13 cellular contexts compared by ENCODE assay signal in the genomic region with DNA sequence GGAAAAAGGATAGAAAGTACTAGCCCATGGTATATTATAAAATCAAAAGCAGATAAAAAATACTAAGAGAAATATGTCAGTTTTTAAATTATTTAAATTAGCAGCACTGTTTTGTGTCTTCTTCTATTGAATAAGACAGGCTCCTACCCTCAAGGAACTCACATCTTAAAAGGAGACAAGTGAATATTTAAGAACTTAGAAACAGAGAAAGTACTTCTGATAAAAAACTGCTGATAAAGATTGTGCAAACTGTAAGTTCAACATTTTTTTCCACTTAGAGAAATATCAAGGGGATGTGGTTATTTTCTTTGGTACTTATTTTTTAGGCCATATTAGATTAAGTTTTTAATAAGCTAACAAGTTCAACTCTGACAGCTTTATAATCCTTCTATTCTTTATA. TPM values are rescaled to one million over a fixed set of nuclear protein-coding genes. Genes with fewer than 3 reads are reported as not detected.
DNase-seq lines count a peak whose midpoint lies in the region; ATAC-seq, FAIRE-seq and TF ChIP-seq lines count a peak whose summit lies in the region.
"Had no signal": no experiment of that assay in that cellular context is flagged by ENCODE, and none has a peak within 500 bp of the region (broad histone marks: within the 10 kb centered on the region; RNA-seq: fewer than 3 reads in every experiment).

No MANE protein-coding gene starts in this region.

- no peak overlapping the region for H3K4me3 Mint-ChIP-seq in osteocyte (ENCODE audit: unreplicated experiment)
- no peak overlapping the region for H3K4me3 Mint-ChIP-seq in endothelial cell (ENCODE audit: unreplicated experiment)
- H3K4me3 Mint-ChIP-seq: endodermal cell had no signal

- H3K9me3 Mint-ChIP-seq in osteocyte (ENCODE audit: unreplicated experiment), result no peaks in the 10 kb centered on the region
- no peaks in the 10 kb centered on the region for H3K9me3 Mint-ChIP-seq in endothelial cell (ENCODE audit: unreplicated experiment)
- H3K9me3 Mint-ChIP-seq: endodermal cell had no signal

- H3K4me1 ChIP-seq in DND-41 (ENCODE audit: insufficient read depth, low read length) (peaks cover 70% of the 10 kb centered on the region), adrenal gland (replicated peaks in 1 of 2) (peaks cover 0 to 48% of the 10 kb centered on the region in 2 donors), pancreas (peaks cover 35 to 52% (median 48%) of the 10 kb centered on the region in 3 donors)

- H3K4me3 ChIP-seq in DND-41 (ENCODE audit: low read depth in 1 of 2, low read length in 2 of 2) (no peak overlapping the region), adrenal gland (no peak overlapping the region), pancreas (no peak overlapping the region)
- H3K4me3 ChIP-seq: heart left ventricle, Peyer's patch, suprapubic skin had no signal

- no peak for DNase-seq in DND-41
- DNase-seq in NCI-H226, result peak; percentile 54
- DNase-seq in adrenal gland, result no peak
- DNase-seq in osteocyte (ENCODE audit: extremely low spot score, unreplicated experiment), result no peak
- no peak for DNase-seq in endothelial cell (ENCODE audit: low spot score)
- DNase-seq in pancreas, result no peak
- DNase-seq in activated CD4-positive, CD25-positive, alpha-beta regulatory T cell treated with anti-CD3 and anti-CD28 coated beads, Interleukin-2, amount 50 U/mL, for 72 hours, result no peak
- DNase-seq: Caco-2, endodermal cell, heart left ventricle, NCI-H2171 treated with DMSO at 0.1 percent for 48 hours, Peyer's patch had no signal

- ATAC-seq in DND-41 (ENCODE audit: insufficient read depth, low read depth) (no peak), pancreas (no peak)

- H3K27ac Mint-ChIP-seq in osteocyte (ENCODE audit: unreplicated experiment), result peak overlapping the region; percentile 17
- H3K27ac Mint-ChIP-seq in endothelial cell (ENCODE audit: unreplicated experiment), result no peak overlapping the region
- H3K27ac Mint-ChIP-seq: endodermal cell had no signal

- H3K79me2 ChIP-seq in DND-41 (ENCODE audit: insufficient read depth, low read length), result peaks cover 92% of the 10 kb centered on the region

- H3K9ac ChIP-seq in DND-41 (ENCODE audit: low read depth, low read length), result peak overlapping the region; percentile 39

- H3K27ac ChIP-seq in DND-41 (ENCODE audit: low read length) (peak overlapping the region; percentile 79), adrenal gland (peak overlapping the region; percentile 7 to 51 (median 22)), pancreas (peak overlapping the region in 1 of 4 donors; percentile 17)

- peaks cover under 1% of the 10 kb centered on the region; the same call in 1 of the 2 replicates for H4K20me1 ChIP-seq in DND-41 (ENCODE audit: insufficient read depth, low read length)

- FAIRE-seq in pancreas (lab: Jason Lieb, UNC), result no peak

- H3K9me3 ChIP-seq in DND-41 (ENCODE audit: insufficient read depth, low read length, severe bottlenecking) (no peaks in the 10 kb centered on the region), adrenal gland (replicated peaks in 1 of 3) (no peaks in the 10 kb centered on the region), pancreas (no peaks in the 10 kb centered on the region)
- H3K9me3 ChIP-seq: Caco-2, heart left ventricle, Peyer's patch, suprapubic skin had no signal

- peaks cover 41% of the 10 kb centered on the region for H3K4me1 Mint-ChIP-seq in osteocyte (ENCODE audit: unreplicated experiment)
- H3K4me1 Mint-ChIP-seq in endothelial cell (ENCODE audit: unreplicated experiment), result peaks cover 9% of the 10 kb centered on the region

- peak overlapping the region; percentile 41 for H3K4me2 ChIP-seq in DND-41 (ENCODE audit: insufficient read depth, low read length)

- intact Hi-C loops in adrenal gland (cut with DNase I), result no loop called here
- intact Hi-C loops in pancreas (cut with DNase I), result no loop called here

- H3K36me3 Mint-ChIP-seq in osteocyte (ENCODE audit: unreplicated experiment), result peaks cover 2% of the 10 kb centered on the region
- no peaks in the 10 kb centered on the region for H3K36me3 Mint-ChIP-seq in endothelial cell (ENCODE audit: low read depth, unreplicated experiment)

- H2AFZ ChIP-seq in DND-41 (ENCODE audit: low read depth, low read length), result no peak overlapping the region

- TF ChIP-seq POLR2A in adrenal gland (IDR thresholded peaks at IDR 0.05), result no peak

- H3K27me3 ChIP-seq in DND-41 (ENCODE audit: insufficient read depth, low read length, poor library complexity) (no peaks in the 10 kb centered on the region), adrenal gland (no peaks in the 10 kb centered on the region), pancreas (no peaks in the 10 kb centered on the region)
- H3K27me3 ChIP-seq: heart left ventricle, Peyer's patch, suprapubic skin had no signal

- H3K36me3 ChIP-seq in DND-41 (ENCODE audit: insufficient read depth, low read length), result no peaks in the 10 kb centered on the region
- no peaks in the 10 kb centered on the region for H3K36me3 ChIP-seq in adrenal gland (replicated peaks in 1 of 2)
- H3K36me3 ChIP-seq in pancreas, result no peaks in the 10 kb centered on the region
- H3K36me3 ChIP-seq: heart left ventricle, Peyer's patch, suprapubic skin had no signal

- TF ChIP-seq CTCF in DND-41 (IDR thresholded peaks at IDR 0.05; ENCODE audit: borderline replicate concordance, extremely low read depth, low read length, poor library complexity, severe bottlenecking) (no peak), adrenal gland (IDR thresholded peaks at IDR 0.05) (no peak), osteocyte (IDR thresholded peaks at IDR 0.05) (no peak), endothelial cell (IDR thresholded peaks at IDR 0.05; ENCODE audit: unreplicated experiment) (no peak), pancreas (IDR thresholded peaks at IDR 0.05) (no peak)

- H3K27me3 Mint-ChIP-seq in osteocyte (ENCODE audit: unreplicated experiment) (no peaks in the 10 kb centered on the region), endothelial cell (ENCODE audit: unreplicated experiment) (peaks cover 2% of the 10 kb centered on the region)

RNA-seq across cellular contexts. Expression of a gene that starts 3.0 kb away (rescaled TPM):
- 10 to 100 TPM; 14.0 to 71.7 (median 49.7) TPM for total RNA-seq in adrenal gland
- 10 to 100 TPM; 11.0 to 16.9 (median 16.2) TPM for polyA plus RNA-seq in adrenal gland
- 151 and 160 TPM in 2 replicates for total RNA-seq in osteocyte
- total RNA-seq in endothelial cell (ENCODE audit: unreplicated experiment), result 22.6 TPM
- 10 to 100 TPM; 25.7 to 40.5 (median 32.3) TPM for total RNA-seq in pancreas
- 10 to 100 TPM in 1 of 2 donors, 1 to 10 TPM in 1; 9.5 to 10.7 TPM for polyA plus RNA-seq in pancreas
